In the genomic region with DNA sequence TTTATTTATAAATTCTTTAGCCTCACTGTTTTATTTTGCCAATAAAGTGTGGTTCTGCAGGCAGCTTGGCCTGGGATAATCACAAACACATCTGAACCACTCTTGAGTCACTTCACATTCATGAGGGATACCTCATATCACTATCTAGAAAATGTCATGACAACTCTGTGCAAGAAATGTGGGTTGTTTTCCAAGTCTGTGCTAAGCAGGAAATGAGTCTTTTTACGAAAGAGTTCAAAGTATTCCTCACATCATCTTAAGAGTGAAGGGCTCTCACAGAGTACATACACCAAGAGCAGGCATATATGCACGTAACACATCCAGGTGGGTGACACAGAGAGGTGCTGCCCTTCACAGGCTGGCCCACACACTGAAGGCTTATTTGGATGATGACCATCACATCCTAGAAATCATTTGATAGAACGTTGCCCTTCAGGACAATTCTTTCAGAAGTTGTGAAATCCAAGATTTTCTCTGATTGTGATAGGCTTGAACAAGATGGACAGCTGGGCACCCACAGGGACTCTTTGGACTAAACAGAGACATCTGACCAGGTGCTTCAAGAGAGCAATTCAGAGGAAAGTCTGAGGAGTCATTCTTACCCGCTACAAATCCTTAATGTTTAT, we compare ENCODE assay signal across 19 cellular contexts.
DNase-seq lines count a peak whose midpoint lies in the region; ATAC-seq, FAIRE-seq and TF ChIP-seq lines count a peak whose summit lies in the region.
"Had no signal": no experiment of that assay in that cellular context is flagged by ENCODE, and none has a peak within 500 bp of the region (broad histone marks: within the 10 kb centered on the region; RNA-seq: fewer than 3 reads in every experiment).

No MANE protein-coding gene starts in this region.

- no peak overlapping the region for H3K4ac ChIP-seq in mesendoderm (ENCODE audit: low read depth, low read length)

- H3K4me3 Mint-ChIP-seq in chondrocyte (ENCODE audit: unreplicated experiment): no peak overlapping the region
- H3K4me3 Mint-ChIP-seq: brain; effector memory CD8-positive, alpha-beta T cell had no signal

- H3K4me1 Mint-ChIP-seq in chondrocyte (ENCODE audit: low read depth): no peaks in the 10 kb centered on the region
- H3K4me1 Mint-ChIP-seq: brain had no signal

- no peaks in the 10 kb centered on the region for H3K79me2 ChIP-seq in mesendoderm (ENCODE audit: control insufficient read depth, insufficient read depth, low read length)

- H4K5ac ChIP-seq in mesendoderm (ENCODE audit: low read length): no peak overlapping the region

- H3K4me1 ChIP-seq in mesendoderm (ENCODE audit: control insufficient read depth, low read depth, low read length): peaks cover 3% of the 10 kb centered on the region
- H3K4me1 ChIP-seq: heart left ventricle had no signal

- DNase-seq in BJ (ENCODE audit: low read depth) (peak; percentile 4), MG63 (peak; percentile 23), bronchial epithelial cell (ENCODE audit: low read depth) (peak; percentile 86), mesendoderm (peak; percentile 10), NCI-H2171 (lab: John Stamatoyannopoulos, UW) (no peak), chondrocyte (ENCODE audit: low spot score) (no peak)
- DNase-seq: activated CD4-positive, alpha-beta T cell treated with anti-CD3 and anti-CD28 coated beads, Interleukin-2, amount 50 U/mL, for 4 hours; C1 segment of cervical spinal cord; DMS79; effector memory CD8-positive, alpha-beta T cell; heart left ventricle; NCI-H2081 treated with DMSO at 0.1 percent for 48 hours; NCI-H774; pancreas; SHP77 treated with DMSO at 0.1 percent for 48 hours; T-helper 9 cell had no signal

- H3K27me3 ChIP-seq in BJ (ENCODE audit: control insufficient read depth, insufficient read depth, low read length): no peaks in the 10 kb centered on the region
- no peaks in the 10 kb centered on the region for H3K27me3 ChIP-seq in MG63
- H3K27me3 ChIP-seq in bronchial epithelial cell (ENCODE audit: control insufficient read depth, insufficient read depth, low read length): no peaks in the 10 kb centered on the region
- peaks cover 3% of the 10 kb centered on the region for H3K27me3 ChIP-seq in mesendoderm (ENCODE audit: insufficient read depth, low read length, poor library complexity)
- H3K27me3 ChIP-seq: heart left ventricle, pancreas had no signal

- H3K27me3 Mint-ChIP-seq in chondrocyte (ENCODE audit: low read depth): peaks cover 2% of the 10 kb centered on the region
- H3K27me3 Mint-ChIP-seq: effector memory CD8-positive, alpha-beta T cell had no signal

- POLR2A ChIA-PET in BJ (lab: Charles Lee): no interaction called here

- H3K9me3 Mint-ChIP-seq in chondrocyte (ENCODE audit: low read depth): no peaks in the 10 kb centered on the region
- H3K9me3 Mint-ChIP-seq: brain had no signal

- no peaks in the 10 kb centered on the region for H3K79me1 ChIP-seq in mesendoderm (ENCODE audit: low read length)

- H3K36me3 Mint-ChIP-seq in chondrocyte (ENCODE audit: low read depth): no peaks in the 10 kb centered on the region
- H3K36me3 Mint-ChIP-seq: brain had no signal

- TF ChIP-seq CTCF in BJ (IDR thresholded peaks at IDR 0.05; ENCODE audit: insufficient read depth, low read depth, low read length) (no peak), bronchial epithelial cell (IDR thresholded peaks at IDR 0.05; ENCODE audit: insufficient read depth, low read length, severe bottlenecking) (no peak), chondrocyte (IDR thresholded peaks at IDR 0.05) (no peak)

- H3K36me3 ChIP-seq in BJ (ENCODE audit: control insufficient read depth, insufficient read depth, low read length) (no peaks in the 10 kb centered on the region), MG63 (no peaks in the 10 kb centered on the region), bronchial epithelial cell (ENCODE audit: control insufficient read depth, insufficient read depth, low read length) (no peaks in the 10 kb centered on the region), mesendoderm (ENCODE audit: control insufficient read depth, insufficient read depth, low read length) (no peaks in the 10 kb centered on the region)
- H3K36me3 ChIP-seq: heart left ventricle, pancreas had no signal

- no CpG with 5 or more reads among the region's 4 CpGs for WGBS in mesendoderm (ENCODE audit: extremely low coverage, insufficient coverage, low lambda C conversion rate)

- CTCF ChIA-PET in BJ (lab: Yijun Ruan, JAX): no interaction called here

- no peak overlapping the region for H3K9ac ChIP-seq in mesendoderm (ENCODE audit: low read length)

- H4K8ac ChIP-seq in mesendoderm (ENCODE audit: low read depth, low read length): no peak overlapping the region

- H3K4me2 ChIP-seq in mesendoderm (ENCODE audit: low read length): no peak overlapping the region

- H2BK5ac ChIP-seq in mesendoderm (ENCODE audit: low read length): no peak overlapping the region

- H3K18ac ChIP-seq in mesendoderm (ENCODE audit: low read length): no peak overlapping the region

- no peaks in the 10 kb centered on the region for H3K9me3 ChIP-seq in MG63
- H3K9me3 ChIP-seq: heart left ventricle, pancreas had no signal

- no peak overlapping the region for H2BK120ac ChIP-seq in mesendoderm (ENCODE audit: low read depth, low read length)

- no peak overlapping the region for H2AK5ac ChIP-seq in mesendoderm (ENCODE audit: low read length)

- H3K4me3 ChIP-seq in BJ (ENCODE audit: low read depth, low read length) (no peak overlapping the region), MG63 (no peak overlapping the region), bronchial epithelial cell (ENCODE audit: low read depth, low read length) (no peak overlapping the region), mesendoderm (ENCODE audit: low read length) (no peak overlapping the region)
- H3K4me3 ChIP-seq: heart left ventricle, pancreas had no signal

- FAIRE-seq in bronchial epithelial cell (lab: Jason Lieb, UNC): no peak
- FAIRE-seq: pancreas had no signal

- H3K23ac ChIP-seq in mesendoderm (ENCODE audit: low read length): no peak overlapping the region

- H2BK15ac ChIP-seq in mesendoderm (replicated peaks; ENCODE audit: low read depth): no peak overlapping the region

- ATAC-seq in GM21576 (IDR thresholded peaks at IDR 0.05; ENCODE audit: unreplicated experiment) (no peak), GM18511 (IDR thresholded peaks at IDR 0.05; ENCODE audit: unreplicated experiment) (no peak)
- ATAC-seq: effector memory CD8-positive, alpha-beta T cell; heart left ventricle; pancreas had no signal

- H3K56ac ChIP-seq in mesendoderm (ENCODE audit: low read length): no peak overlapping the region

- no peak overlapping the region for H3K27ac Mint-ChIP-seq in chondrocyte (ENCODE audit: unreplicated experiment)
- H3K27ac Mint-ChIP-seq: brain; effector memory CD8-positive, alpha-beta T cell had no signal

- H3K27ac ChIP-seq in mesendoderm (ENCODE audit: low read depth, low read length): no peak overlapping the region
- H3K27ac ChIP-seq: heart left ventricle, pancreas had no signal

Comparison
In these comparisons a context has a peak if more than half of its experiments do, and no peak if none do; other contexts are left out.
1. DNase-seq: peak in BJ (single experiment), MG63 (single experiment), bronchial epithelial cell (single experiment) and mesendoderm (single experiment); none in NCI-H2171 (single experiment) and chondrocyte (single experiment).